ENCODE assay signal across 35 cellular contexts in the genomic region with DNA sequence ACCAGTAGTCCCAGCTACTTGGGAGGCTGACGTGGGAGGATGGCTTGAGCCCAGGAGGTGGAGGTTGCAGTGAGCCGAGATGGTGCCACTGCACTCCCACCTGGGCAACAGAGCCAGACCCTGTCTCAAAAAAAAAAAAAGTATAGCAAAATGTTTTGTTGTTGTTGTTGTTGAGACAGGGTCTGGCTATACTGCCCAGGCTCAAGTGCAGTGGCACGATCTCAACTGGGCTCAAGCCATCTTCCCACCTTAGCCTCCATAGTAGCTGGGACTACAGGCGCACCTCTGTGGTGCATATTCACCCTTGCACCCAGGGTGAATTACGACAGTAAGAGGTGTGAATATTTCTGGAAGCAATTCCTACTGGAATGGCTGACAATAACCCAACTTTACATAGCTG.
"Had no signal": no experiment of that assay in that cellular context is flagged by ENCODE, and none has a peak within 500 bp of the region (broad histone marks: within the 10 kb centered on the region; RNA-seq: fewer than 3 reads in every experiment).

No MANE protein-coding gene starts in this region.

- DNase-seq: Karpas-422, Kasumi-1, MG63, MM.1S, MV-4-11, NCI-H1048, NCI-H1092, NCI-H1092 treated with DMSO at 0.1 percent for 48 hours, NCI-H1105, NCI-H1105 treated with DMSO at 0.1 percent for 48 hours, NCI-H1417, NCI-H1417 treated with DMSO at 0.1 percent for 48 hours, NCI-H1436, NCI-H1436 treated with DMSO at 0.1 percent for 48 hours, NCI-H146, NCI-H1694, NCI-H1694 treated with DMSO at 0.1 percent for 48 hours, NCI-H187, NCI-H187 treated with DMSO at 0.1 percent for 48 hours, NCI-H1930, NCI-H2029, NCI-H2029 treated with DMSO at 0.1 percent for 48 hours, NCI-H2081 treated with DMSO at 0.1 percent for 48 hours, NCI-H2107, NCI-H2171, NCI-H2171 treated with DMSO at 0.1 percent for 48 hours, NCI-H2227 treated with DMSO at 0.1 percent for 48 hours, NCI-H226, NCI-H345, NCI-H446, NCI-H446 treated with DMSO at 0.1 percent for 48 hours, NCI-H510A, NCI-H510A treated with DMSO at 0.1 percent for 48 hours, NCI-H524, NCI-H524 treated with DMSO at 0.1 percent for 48 hours had no signal

- H3K9me3 ChIP-seq: MG63 had no signal

- H3K27me3 ChIP-seq: MG63 had no signal

- H3K36me3 ChIP-seq: MG63 had no signal

- H3K4me3 ChIP-seq: MG63 had no signal
